Comparison of ENCODE assay signal across 18 cellular contexts in the genomic region with DNA sequence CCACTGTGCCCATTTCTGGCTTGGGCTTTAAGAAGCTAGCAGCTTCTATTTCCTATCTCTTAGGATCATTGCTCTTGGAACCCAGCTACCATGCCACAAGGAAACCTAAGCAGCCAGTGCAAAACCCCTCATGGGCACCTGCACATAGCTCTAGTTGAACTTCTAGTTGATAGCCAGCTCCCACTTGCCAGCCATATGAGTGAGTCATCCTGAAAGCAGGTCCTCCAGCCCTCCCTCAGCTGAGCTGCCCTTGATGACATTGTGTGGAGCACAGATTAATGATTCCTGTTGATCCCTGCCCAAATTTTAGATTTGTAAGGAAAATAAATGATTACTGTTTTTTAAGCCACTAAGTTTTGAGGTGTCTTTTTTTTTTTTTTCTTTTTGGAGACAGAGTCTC.
"Had no signal": no experiment of that assay in that cellular context is flagged by ENCODE, and none has a peak within 500 bp of the region (broad histone marks: within the 10 kb centered on the region; RNA-seq: fewer than 3 reads in every experiment).

No MANE protein-coding gene starts in this region.

- H3K9me3 ChIP-seq: lower lobe of right lung, psoas muscle, sigmoid colon, testis, upper lobe of left lung had no signal

- H3K4me3 Mint-ChIP-seq: activated naive CD4-positive, alpha-beta T cell treated with anti-CD3 and anti-CD28 coated beads for 36 hours; activated T-helper 17 cell treated with anti-CD3 and anti-CD28 coated beads, Interleukin-2, amount 50 U/mL, for 72 hours; neural crest cell had no signal

- H3K27me3 Mint-ChIP-seq: activated T-helper 17 cell treated with anti-CD3 and anti-CD28 coated beads, Interleukin-2, amount 50 U/mL, for 72 hours had no signal

- FAIRE-seq: colon, endometrium had no signal

- DNase-seq: activated CD4-positive, alpha-beta T cell treated with anti-CD3 and anti-CD28 coated beads, Interleukin-2, amount 50 U/mL, for 48 hours; activated naive CD4-positive, alpha-beta T cell treated with anti-CD3 and anti-CD28 coated beads for 36 hours; glutamatergic neuron; hypothalamus; lower lobe of right lung; psoas muscle; sigmoid colon; stimulated activated CD4-positive, alpha-beta T cell treated with anti-CD3 and anti-CD28 coated beads, Interleukin-1b, Interleukin-23, amount 100 ng/mL, for 48 hours; stomach; T1000; testis; upper lobe of left lung; WERI-Rb-1 had no signal

- H3K27me3 ChIP-seq: sigmoid colon, stomach, testis, upper lobe of left lung had no signal

- H3K4me1 Mint-ChIP-seq: neural crest cell had no signal

- ATAC-seq: activated T-helper 17 cell treated with anti-CD3 and anti-CD28 coated beads, Interleukin-2, amount 50 U/mL, for 72 hours; esophagus mucosa; psoas muscle had no signal

- H3K4me3 ChIP-seq: lower lobe of right lung, psoas muscle, sigmoid colon, stomach, testis, upper lobe of left lung had no signal

- H3K27ac ChIP-seq: lower lobe of right lung, psoas muscle, sigmoid colon, stomach, testis, upper lobe of left lung, WERI-Rb-1 had no signal

- H3K9me3 Mint-ChIP-seq: neural crest cell had no signal

- H3K36me3 ChIP-seq: lower lobe of right lung, sigmoid colon, stomach, upper lobe of left lung, WERI-Rb-1 had no signal

- H3K27ac Mint-ChIP-seq: activated naive CD4-positive, alpha-beta T cell treated with anti-CD3 and anti-CD28 coated beads for 36 hours; activated T-helper 17 cell treated with anti-CD3 and anti-CD28 coated beads, Interleukin-2, amount 50 U/mL, for 72 hours had no signal

- H3K4me1 ChIP-seq: lower lobe of right lung, psoas muscle, sigmoid colon, stomach, testis, upper lobe of left lung had no signal
